31 cellular contexts compared by ENCODE assay signal in the genomic region with DNA sequence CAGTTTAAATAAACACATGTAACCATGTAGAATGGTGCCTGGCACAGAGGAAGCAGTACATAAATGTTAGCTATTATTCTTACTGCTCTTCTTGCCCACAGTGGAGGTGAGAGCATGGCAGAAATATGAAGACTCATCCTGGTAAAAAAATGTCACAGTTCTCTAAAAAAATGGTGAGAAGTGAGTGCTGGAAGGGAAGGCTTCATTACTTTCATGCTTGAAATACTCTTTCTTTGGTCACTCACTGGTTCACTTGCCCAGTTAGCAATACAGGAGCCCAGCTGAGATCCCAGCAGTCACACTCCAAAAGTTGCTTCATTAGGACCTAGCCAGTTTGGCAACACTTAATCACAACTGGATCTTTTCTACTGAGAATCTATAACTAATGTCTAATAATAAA.
"Had no signal": no experiment of that assay in that cellular context is flagged by ENCODE, and none has a peak within 500 bp of the region (broad histone marks: within the 10 kb centered on the region; RNA-seq: fewer than 3 reads in every experiment).

No MANE protein-coding gene starts in this region.

- H3K4me1 ChIP-seq: breast epithelium, colonic mucosa had no signal

- H3K27ac Mint-ChIP-seq: activated B cell treated with CpG ODN at 0.5 μM for 24 hours; activated CD4-positive, alpha-beta memory T cell treated with anti-CD3 and anti-CD28 coated beads for 36 hours; activated CD8-positive, alpha-beta memory T cell treated with anti-CD3 and anti-CD28 coated beads, Interleukin-2, amount 10 ng/mL, durations not matched to agents 7 days and 5 days; activated CD8-positive, alpha-beta T cell treated with anti-CD3 and anti-CD28 coated beads, Interleukin-2, amount 10 ng/mL, durations not matched to agents 7 days and 5 days; activated naive CD4-positive, alpha-beta T cell treated with anti-CD3 and anti-CD28 coated beads, Interleukin-2, amount 10 ng/mL, durations not matched to agents 7 days and 5 days; activated naive CD4-positive, alpha-beta T cell treated with anti-CD3 and anti-CD28 coated beads, Interleukin-2, amount 50 U/mL, for 72 hours; activated naive CD8-positive, alpha-beta T cell treated with anti-CD3 and anti-CD28 coated beads, Interleukin-2, amount 10 ng/mL, durations not matched to agents 7 days and 5 days; activated T-cell treated with anti-CD3 and anti-CD28 coated beads, Interleukin-2, amount 50 U/mL, for 72 hours; brain; endodermal cell; T-helper 17 cell; T-helper 2 cell treated with Interferon-gamma antibody and Interleukin-4, amounts not matched to agents 5 μg/mL and 100 μg/mL, for 36 hours had no signal

- H3K36me3 ChIP-seq: breast epithelium, cardiac muscle cell, colonic mucosa, WERI-Rb-1 had no signal

- H3K4me3 Mint-ChIP-seq: activated B cell treated with CpG ODN at 0.5 μM for 24 hours; activated CD4-positive, alpha-beta memory T cell treated with anti-CD3 and anti-CD28 coated beads for 36 hours; activated CD8-positive, alpha-beta memory T cell treated with anti-CD3 and anti-CD28 coated beads, Interleukin-2, amount 10 ng/mL, durations not matched to agents 7 days and 5 days; activated CD8-positive, alpha-beta T cell treated with anti-CD3 and anti-CD28 coated beads, Interleukin-2, amount 10 ng/mL, durations not matched to agents 7 days and 5 days; activated naive CD4-positive, alpha-beta T cell treated with anti-CD3 and anti-CD28 coated beads, Interleukin-2, amount 10 ng/mL, durations not matched to agents 7 days and 5 days; activated naive CD8-positive, alpha-beta T cell treated with anti-CD3 and anti-CD28 coated beads, Interleukin-2, amount 10 ng/mL, durations not matched to agents 7 days and 5 days; activated T-cell treated with anti-CD3 and anti-CD28 coated beads, Interleukin-2, amount 50 U/mL, for 72 hours; brain; endodermal cell; T-helper 17 cell; T-helper 2 cell treated with Interferon-gamma antibody and Interleukin-4, amounts not matched to agents 5 μg/mL and 100 μg/mL, for 36 hours had no signal

- H3K36me3 Mint-ChIP-seq: activated CD4-positive, alpha-beta memory T cell treated with anti-CD3 and anti-CD28 coated beads for 36 hours; activated CD8-positive, alpha-beta memory T cell treated with anti-CD3 and anti-CD28 coated beads, Interleukin-2, amount 10 ng/mL, durations not matched to agents 7 days and 5 days; activated naive CD4-positive, alpha-beta T cell treated with anti-CD3 and anti-CD28 coated beads, Interleukin-2, amount 10 ng/mL, durations not matched to agents 7 days and 5 days; activated naive CD4-positive, alpha-beta T cell treated with anti-CD3 and anti-CD28 coated beads, Interleukin-2, amount 50 U/mL, for 72 hours; activated naive CD8-positive, alpha-beta T cell treated with anti-CD3 and anti-CD28 coated beads, Interleukin-2, amount 10 ng/mL, durations not matched to agents 7 days and 5 days; brain had no signal

- H3K27ac ChIP-seq: breast epithelium, cardiac muscle cell, colonic mucosa, WERI-Rb-1 had no signal

- H3K4me1 Mint-ChIP-seq: activated CD8-positive, alpha-beta memory T cell treated with anti-CD3 and anti-CD28 coated beads, Interleukin-2, amount 10 ng/mL, durations not matched to agents 7 days and 5 days; activated naive CD4-positive, alpha-beta T cell treated with anti-CD3 and anti-CD28 coated beads, Interleukin-2, amount 10 ng/mL, durations not matched to agents 7 days and 5 days; activated naive CD8-positive, alpha-beta T cell treated with anti-CD3 and anti-CD28 coated beads, Interleukin-2, amount 10 ng/mL, durations not matched to agents 7 days and 5 days; endodermal cell; T-helper 17 cell had no signal

- FAIRE-seq: frontal cortex had no signal

- H3K4me3 ChIP-seq: breast epithelium, cardiac muscle cell, colonic mucosa had no signal

- H3K9me3 ChIP-seq: breast epithelium, colonic mucosa had no signal

- ATAC-seq: activated CD4-positive, CD25-positive, alpha-beta regulatory T cell treated with anti-CD3 and anti-CD28 coated beads, Interleukin-2, amount 50 U/mL, for 24 hours; activated CD8-positive, alpha-beta memory T cell treated with anti-CD3 and anti-CD28 coated beads, Interleukin-2, amount 10 ng/mL, durations not matched to agents 7 days and 5 days; activated CD8-positive, alpha-beta T cell treated with anti-CD3 and anti-CD28 coated beads, Interleukin-2, amount 10 ng/mL, durations not matched to agents 7 days and 5 days; activated naive CD4-positive, alpha-beta T cell treated with anti-CD3 and anti-CD28 coated beads, Interleukin-2, amount 50 U/mL, for 72 hours; activated T-cell treated with anti-CD3 and anti-CD28 coated beads, Interleukin-2, amount 50 U/mL, for 72 hours; esophagus mucosa; T-helper 17 cell had no signal

- H3K27me3 ChIP-seq: breast epithelium, cardiac muscle cell, colonic mucosa had no signal

- DNase-seq: activated B cell treated with CpG ODN at 0.5 μM for 24 hours; activated CD4-positive, alpha-beta memory T cell treated with anti-CD3 and anti-CD28 coated beads for 36 hours; activated CD4-positive, alpha-beta T cell treated with anti-CD3 and anti-CD28 coated beads for 48 hours; activated CD8-positive, alpha-beta memory T cell treated with anti-CD3 and anti-CD28 coated beads, Interleukin-2, amount 10 ng/mL, durations not matched to agents 7 days and 5 days; activated CD8-positive, alpha-beta memory T cell treated with anti-CD3 and anti-CD28 coated beads, Interleukin-2, amount 50 U/mL, for 4 hours; activated CD8-positive, alpha-beta T cell treated with anti-CD3 and anti-CD28 coated beads, Interleukin-2, amount 10 ng/mL, durations not matched to agents 7 days and 5 days; activated gamma-delta T cell; activated naive CD4-positive, alpha-beta T cell; activated naive CD4-positive, alpha-beta T cell treated with anti-CD3 and anti-CD28 coated beads, Interleukin-2, amount 10 ng/mL, durations not matched to agents 7 days and 5 days; activated naive CD8-positive, alpha-beta T cell treated with anti-CD3 and anti-CD28 coated beads, Interleukin-2, amount 10 ng/mL, durations not matched to agents 7 days and 5 days; activated T-cell treated with anti-CD3 and anti-CD28 coated beads, Interleukin-2, amount 50 U/mL, for 1 hour; activated T-cell treated with anti-CD3 and anti-CD28 coated beads, Interleukin-2, amount 50 U/mL, for 72 hours; amygdala; aorta; central memory CD4-positive, alpha-beta T cell; cerebellar nuclear complex; colonic mucosa; effector memory CD4-positive, alpha-beta T cell; endodermal cell; T-helper 1 cell; T-helper 17 cell; T1000; WERI-Rb-1 had no signal

- H3K27me3 Mint-ChIP-seq: activated B cell treated with CpG ODN at 0.5 μM for 24 hours; activated CD4-positive, alpha-beta memory T cell treated with anti-CD3 and anti-CD28 coated beads for 36 hours; activated CD8-positive, alpha-beta memory T cell treated with anti-CD3 and anti-CD28 coated beads, Interleukin-2, amount 10 ng/mL, durations not matched to agents 7 days and 5 days; activated naive CD4-positive, alpha-beta T cell treated with anti-CD3 and anti-CD28 coated beads, Interleukin-2, amount 10 ng/mL, durations not matched to agents 7 days and 5 days; activated naive CD8-positive, alpha-beta T cell treated with anti-CD3 and anti-CD28 coated beads, Interleukin-2, amount 10 ng/mL, durations not matched to agents 7 days and 5 days; brain; T-helper 17 cell had no signal

- H3K9me3 Mint-ChIP-seq: activated B cell treated with CpG ODN at 0.5 μM for 24 hours; activated CD4-positive, alpha-beta memory T cell treated with anti-CD3 and anti-CD28 coated beads for 36 hours; activated naive CD4-positive, alpha-beta T cell treated with anti-CD3 and anti-CD28 coated beads, Interleukin-2, amount 10 ng/mL, durations not matched to agents 7 days and 5 days; activated naive CD8-positive, alpha-beta T cell treated with anti-CD3 and anti-CD28 coated beads, Interleukin-2, amount 10 ng/mL, durations not matched to agents 7 days and 5 days; brain; endodermal cell; T-helper 2 cell treated with Interferon-gamma antibody and Interleukin-4, amounts not matched to agents 5 μg/mL and 100 μg/mL, for 36 hours had no signal
